ENCODE assay signal across 2 cellular contexts in genomic region chr20:6657111-6657510, GRCh38.
TF ChIP-seq lines count a peak whose summit lies in the region.

No MANE protein-coding gene starts in this region.

TF ChIP-seq in liver, 16 proteins besides CTCF, POLR2A, EP300 and RAD21:
- TF ChIP-seq ZBTB33 (IDR thresholded peaks at IDR 0.05) (no peak), YY1 (IDR thresholded peaks at IDR 0.05) (no peak), HNF4A (conservative IDR thresholded peaks at IDR 0.05) (peak; percentile 66 to 71), SP1 (IDR thresholded peaks at IDR 0.05) (peak; percentile 44), NR2F2 (IDR thresholded peaks at IDR 0.05) (peak; percentile 45), MAX (IDR thresholded peaks at IDR 0.05) (no peak), RXRA (IDR thresholded peaks at IDR 0.05) (peak; percentile 81 to 83)
- TF ChIP-seq, protein P1, sequence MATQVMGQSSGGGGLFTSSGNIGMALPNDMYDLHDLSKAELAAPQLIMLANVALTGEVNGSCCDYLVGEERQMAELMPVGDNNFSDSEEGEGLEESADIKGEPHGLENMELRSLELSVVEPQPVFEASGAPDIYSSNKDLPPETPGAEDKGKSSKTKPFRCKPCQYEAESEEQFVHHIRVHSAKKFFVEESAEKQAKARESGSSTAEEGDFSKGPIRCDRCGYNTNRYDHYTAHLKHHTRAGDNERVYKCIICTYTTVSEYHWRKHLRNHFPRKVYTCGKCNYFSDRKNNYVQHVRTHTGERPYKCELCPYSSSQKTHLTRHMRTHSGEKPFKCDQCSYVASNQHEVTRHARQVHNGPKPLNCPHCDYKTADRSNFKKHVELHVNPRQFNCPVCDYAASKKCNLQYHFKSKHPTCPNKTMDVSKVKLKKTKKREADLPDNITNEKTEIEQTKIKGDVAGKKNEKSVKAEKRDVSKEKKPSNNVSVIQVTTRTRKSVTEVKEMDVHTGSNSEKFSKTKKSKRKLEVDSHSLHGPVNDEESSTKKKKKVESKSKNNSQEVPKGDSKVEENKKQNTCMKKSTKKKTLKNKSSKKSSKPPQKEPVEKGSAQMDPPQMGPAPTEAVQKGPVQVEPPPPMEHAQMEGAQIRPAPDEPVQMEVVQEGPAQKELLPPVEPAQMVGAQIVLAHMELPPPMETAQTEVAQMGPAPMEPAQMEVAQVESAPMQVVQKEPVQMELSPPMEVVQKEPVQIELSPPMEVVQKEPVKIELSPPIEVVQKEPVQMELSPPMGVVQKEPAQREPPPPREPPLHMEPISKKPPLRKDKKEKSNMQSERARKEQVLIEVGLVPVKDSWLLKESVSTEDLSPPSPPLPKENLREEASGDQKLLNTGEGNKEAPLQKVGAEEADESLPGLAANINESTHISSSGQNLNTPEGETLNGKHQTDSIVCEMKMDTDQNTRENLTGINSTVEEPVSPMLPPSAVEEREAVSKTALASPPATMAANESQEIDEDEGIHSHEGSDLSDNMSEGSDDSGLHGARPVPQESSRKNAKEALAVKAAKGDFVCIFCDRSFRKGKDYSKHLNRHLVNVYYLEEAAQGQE (IDR thresholded peaks at IDR 0.05) = peak; percentile 8

TF ChIP-seq in HepG2, 621 proteins besides CTCF, POLR2A, EP300 and RAD21 (continued from another document):
- no peak for TF ChIP-seq PBX2 (CRISPR knock-in tag; IDR thresholded peaks at IDR 0.05)
- no peak for TF ChIP-seq ZFAT (CRISPR knock-in tag; conservative IDR thresholded peaks at IDR 0.05)
- no peak for TF ChIP-seq RCOR2 (CRISPR knock-in tag; IDR thresholded peaks at IDR 0.05)
- no peak for TF ChIP-seq TFDP1 (CRISPR knock-in tag; IDR thresholded peaks at IDR 0.05; ENCODE audit: borderline replicate concordance)
- TF ChIP-seq RXRA (CRISPR knock-in tag; IDR thresholded peaks at IDR 0.05) = no peak
- TF ChIP-seq CHCHD3 (CRISPR knock-in tag; IDR thresholded peaks at IDR 0.05) = no peak
- no peak for TF ChIP-seq SMAD1 (CRISPR knock-in tag; IDR thresholded peaks at IDR 0.05; ENCODE audit: borderline replicate concordance, low read depth)
- no peak for TF ChIP-seq ZC3H13 (CRISPR knock-in tag; IDR thresholded peaks at IDR 0.05)
- no peak for TF ChIP-seq PITX1 (CRISPR knock-in tag; IDR thresholded peaks at IDR 0.05)
- no peak for TF ChIP-seq ARNT (IDR thresholded peaks at IDR 0.05)
- no peak for TF ChIP-seq IRF2 (CRISPR knock-in tag; IDR thresholded peaks at IDR 0.05)
- TF ChIP-seq THAP7 (CRISPR knock-in tag; IDR thresholded peaks at IDR 0.05) = no peak
- TF ChIP-seq ZNF770 (CRISPR knock-in tag; IDR thresholded peaks at IDR 0.05) = no peak
- no peak for TF ChIP-seq ZMYM3 (CRISPR knock-in tag; IDR thresholded peaks at IDR 0.05)
